21 cellular contexts compared by ENCODE assay signal in the genomic region with DNA sequence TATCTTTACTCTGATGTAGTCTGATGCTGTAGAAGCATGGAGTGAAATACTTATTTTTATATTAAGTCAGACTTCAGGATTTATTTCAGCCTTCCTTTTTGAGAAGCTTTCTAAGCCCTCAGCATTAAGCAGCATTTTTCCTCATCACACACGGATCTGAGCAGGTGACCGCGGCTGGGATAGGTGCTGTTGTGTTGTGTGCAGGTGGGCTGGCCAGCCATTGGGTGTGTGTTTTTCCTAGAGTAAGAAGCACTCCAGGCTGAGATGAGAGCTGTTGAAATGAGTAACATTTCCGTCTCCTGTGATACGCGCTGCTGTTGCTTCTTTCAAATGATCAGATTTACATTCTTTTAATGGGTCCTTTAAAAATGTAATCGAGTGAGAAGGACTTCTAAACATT.
"Had no signal": no experiment of that assay in that cellular context is flagged by ENCODE, and none has a peak within 500 bp of the region (broad histone marks: within the 10 kb centered on the region; RNA-seq: fewer than 3 reads in every experiment).

No MANE protein-coding gene starts in this region.

- H3K4me1 ChIP-seq: Peyer's patch had no signal

- H3K27me3 ChIP-seq: Peyer's patch had no signal

- ATAC-seq: activated T-cell treated with anti-CD3 and anti-CD28 coated beads, Interleukin-2, amount 50 U/mL, for 4 hours; K562; WTC11 had no signal

- DNase-seq: activated CD4-positive, alpha-beta T cell treated with anti-CD3 and anti-CD28 coated beads for 1 hour; activated CD4-positive, alpha-beta T cell treated with anti-CD3 and anti-CD28 coated beads, Interleukin-2, amount 10 ng/mL, durations not matched to agents 24 days and 14 days; activated CD4-positive, alpha-beta T cell treated with anti-CD3 and anti-CD28 coated beads, Interleukin-2, amount 50 U/mL, for 48 hours; activated effector memory CD4-positive, alpha-beta T cell treated with anti-CD3 and anti-CD28 coated beads, Interleukin-2, amount 50 U/mL, for 16 hours; activated naive CD4-positive, alpha-beta T cell treated with anti-CD3 and anti-CD28 coated beads for 36 hours; activated T-cell treated with anti-CD3 and anti-CD28 coated beads, Interleukin-2, amount 50 U/mL, for 4 hours; Karpas-422; MM.1S; NCI-H1105; NCI-H1436; NCI-H1694 treated with DMSO at 0.1 percent for 48 hours; NCI-H2081 treated with DMSO at 0.1 percent for 48 hours; NCI-H2171 treated with DMSO at 0.1 percent for 48 hours; NCI-H226; NCI-H69; NK-92 treated with Interleukin-12 subunit alpha and Interleukin-12 subunit beta, amount 100 ng/mL, for 24 hours; OCI-M1; Peyer's patch; SHP77 had no signal

- H3K9me3 ChIP-seq: Peyer's patch had no signal

- H3K4me3 ChIP-seq: K562, Peyer's patch had no signal

- H3K27ac ChIP-seq: Peyer's patch had no signal
